Comparison of ENCODE assay signal across 8 cellular contexts in genomic region chr4:89434364-89434988, GRCh38.
A peak's percentile ranks its signal among the peaks of the same experiment; 100 is the strongest.
DNase-seq lines count a peak whose midpoint lies in the region; ATAC-seq and TF ChIP-seq lines count a peak whose summit lies in the region.

No MANE protein-coding gene starts in this region.

- 64% methylated on average over 3 of the region's 3 CpGs for WGBS in hepatocyte (ENCODE audit: low lambda C conversion rate, missing lambda C conversion rate)
- 41 to 56% (median 49%) methylated on average over 3 of the region's 3 CpGs for WGBS in stomach, 5 donors

- no peaks in the 10 kb centered on the region for H3K79me2 ChIP-seq in hepatocyte

- ATAC-seq in GM18508 (IDR thresholded peaks at IDR 0.05; ENCODE audit: insufficient read depth, unreplicated experiment) (peak; percentile 77), HG02973 (IDR thresholded peaks at IDR 0.05; ENCODE audit: unreplicated experiment) (peak; percentile 82)

- no peak for DNase-seq in BJ (ENCODE audit: low read depth)
- peak; percentile 20 for DNase-seq in NCI-H2196 (lab: John Stamatoyannopoulos, UW; ENCODE audit: unreplicated experiment)
- DNase-seq in astrocyte of the cerebellum (ENCODE audit: low read depth): peak; percentile 15
- DNase-seq in hepatocyte (ENCODE audit: low spot score): peak; percentile 34
- DNase-seq in stomach: no peak
- DNase-seq in activated effector memory CD4-positive, alpha-beta T cell treated with Interleukin-2 at 50 U/mL for 16 hours: no peak

- H3K27ac ChIP-seq in hepatocyte: no peak overlapping the region
- H3K27ac ChIP-seq in stomach: no peak overlapping the region

- no peaks in the 10 kb centered on the region for H3K36me3 ChIP-seq in BJ (ENCODE audit: control insufficient read depth, insufficient read depth, low read length)
- H3K36me3 ChIP-seq in hepatocyte (replicated peaks; ENCODE audit: insufficient read depth, low read depth): no peaks in the 10 kb centered on the region
- no peaks in the 10 kb centered on the region for H3K36me3 ChIP-seq in stomach

- intact Hi-C loops in stomach (cut with DNase I; ENCODE audit: low total_unique reads): loop anchor here (5.0 kb wide), 1 partner anchor 207 kb away; no protein-coding TSS in a partner anchor

- no peak overlapping the region for H2AFZ ChIP-seq in hepatocyte

- no peak for TF ChIP-seq POLR2A in stomach (IDR thresholded peaks at IDR 0.05)

- no peaks in the 10 kb centered on the region for H3K9me2 ChIP-seq in hepatocyte (replicated peaks; ENCODE audit: insufficient read depth)

- POLR2A ChIA-PET in BJ (lab: Charles Lee): no interaction called here

- no peaks in the 10 kb centered on the region for H3K4me1 ChIP-seq in hepatocyte (ENCODE audit: insufficient read depth)
- H3K4me1 ChIP-seq in stomach: no peaks in the 10 kb centered on the region

- no peak for TF ChIP-seq EP300 in stomach (IDR thresholded peaks at IDR 0.05)

- H3K4me3 ChIP-seq in BJ (ENCODE audit: low read depth, low read length) (no peak overlapping the region), astrocyte of the cerebellum (ENCODE audit: low read depth, low read length) (no peak overlapping the region), hepatocyte (no peak overlapping the region), stomach (no peak overlapping the region)

- in situ Hi-C loops in astrocyte of the cerebellum (cut with HindIII; ENCODE audit: low sequenced_read_pairs): no loop called here

- H3K27me3 ChIP-seq in BJ (ENCODE audit: control insufficient read depth, insufficient read depth, low read length) (peaks cover 2% of the 10 kb centered on the region), hepatocyte (no peaks in the 10 kb centered on the region), stomach (no peaks in the 10 kb centered on the region)

- no peak overlapping the region for H3K4me2 ChIP-seq in hepatocyte

- H3K9me3 ChIP-seq in hepatocyte (ENCODE audit: low read depth) (no peaks in the 10 kb centered on the region), stomach (no peaks in the 10 kb centered on the region)

- TF ChIP-seq CTCF in BJ (IDR thresholded peaks at IDR 0.05; ENCODE audit: insufficient read depth, low read depth, low read length) (peak; percentile 77), astrocyte of the cerebellum (IDR thresholded peaks at IDR 0.05; ENCODE audit: low read depth, low read length, missing control alignments) (peak; percentile 84), hepatocyte (IDR thresholded peaks at IDR 0.05; ENCODE audit: poor library complexity) (peak; percentile 80), stomach (IDR thresholded peaks at IDR 0.05) (peak in 5 of 7 experiments; percentile 51 to 78 (median 71))

- CTCF ChIA-PET in BJ (lab: Yijun Ruan, JAX): interaction anchor here (1.0 to 3.5 kb wide), 8 partner anchors 11 to 276 kb away, joined by 3 to 39 read pairs (median 5); no protein-coding TSS in a partner anchor

- no peaks in the 10 kb centered on the region for H4K20me1 ChIP-seq in hepatocyte (ENCODE audit: insufficient read depth, poor library complexity, severe bottlenecking)

Comparison
In these comparisons a context has a peak if more than half of its experiments do, and no peak if none do; other contexts are left out.
1. DNase-seq: peak in NCI-H2196 (single experiment), astrocyte of the cerebellum (single experiment) and hepatocyte (single experiment); none in BJ (single experiment), stomach (single experiment) and activated effector memory CD4-positive, alpha-beta T cell treated with Interleukin-2 at 50 U/mL for 16 hours (single experiment).
2. Peak in every context shown above with its lines, with median percentiles within 50 percentile points of each other: CTCF ChIP-seq.